18 cellular contexts compared by ENCODE assay signal in the genomic region with DNA sequence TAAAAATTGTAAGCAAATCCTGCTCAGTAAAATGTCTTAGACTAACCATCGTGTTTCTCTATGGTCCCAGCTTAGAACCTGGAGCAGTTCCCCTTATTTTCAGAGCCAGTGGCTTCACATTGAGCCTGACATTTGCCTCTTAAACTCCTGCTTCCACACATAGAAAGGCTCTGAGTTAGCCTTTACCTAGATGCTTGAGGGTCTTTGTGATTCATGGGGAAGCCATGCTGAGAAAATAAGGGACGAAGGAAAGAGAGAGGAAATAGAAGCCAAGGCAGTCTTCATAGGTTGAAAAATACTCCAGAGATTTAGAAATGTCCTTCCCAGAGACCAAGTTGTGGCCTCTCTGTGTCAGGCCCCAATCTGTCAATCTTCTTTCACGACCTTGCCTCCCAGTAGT. TPM values are rescaled to one million over a fixed set of nuclear protein-coding genes. Genes with fewer than 3 reads are reported as not detected.
"Had no signal": no experiment of that assay in that cellular context is flagged by ENCODE, and none has a peak within 500 bp of the region (broad histone marks: within the 10 kb centered on the region; RNA-seq: fewer than 3 reads in every experiment).

No MANE protein-coding gene starts in this region.

- H3K9me3 ChIP-seq: ascending aorta, breast epithelium, gastrocnemius medialis, heart right ventricle, ovary, thoracic aorta, upper lobe of right lung had no signal

- H3K4me3 ChIP-seq: ascending aorta, breast epithelium, dorsolateral prefrontal cortex, gastrocnemius medialis, heart right ventricle, lung, ovary, thoracic aorta, upper lobe of right lung had no signal

- H3K27ac Mint-ChIP-seq: activated T-helper 17 cell treated with anti-CD3 and anti-CD28 coated beads, Interleukin-2, amount 50 U/mL, for 72 hours; T-helper 2 cell treated with Interferon-gamma antibody and Interleukin-4, amounts not matched to agents 5 μg/mL and 100 μg/mL, for 36 hours had no signal

- DNase-seq: activated CD4-positive, CD25-positive, alpha-beta regulatory T cell treated with anti-CD3 and anti-CD28 coated beads, Interleukin-2, amount 50 U/mL, for 72 hours; activated naive CD4-positive, alpha-beta T cell treated with Interleukin-2 at 50 U/mL for 16 hours; dorsolateral prefrontal cortex; erythroblast; gastrocnemius medialis; heart right ventricle; left cardiac atrium; ovary; stimulated activated CD4-positive, alpha-beta T cell treated with anti-CD3 and anti-CD28 coated beads, Interleukin-1b, Interleukin-23, amount 100 ng/mL, for 48 hours; upper lobe of right lung had no signal

- H3K4me1 ChIP-seq: breast epithelium had no signal

- H3K36me3 ChIP-seq: ascending aorta, breast epithelium, gastrocnemius medialis, heart right ventricle, ovary, thoracic aorta, upper lobe of right lung had no signal

- ATAC-seq: activated T-helper 17 cell treated with anti-CD3 and anti-CD28 coated beads, Interleukin-2, amount 50 U/mL, for 72 hours; gastrocnemius medialis; heart right ventricle; left cardiac atrium; sciatic nerve; upper lobe of right lung had no signal

- H3K36me3 Mint-ChIP-seq: naive B cell had no signal

- H3K4me3 Mint-ChIP-seq: activated T-helper 17 cell treated with anti-CD3 and anti-CD28 coated beads, Interleukin-2, amount 50 U/mL, for 72 hours; T-helper 2 cell treated with Interferon-gamma antibody and Interleukin-4, amounts not matched to agents 5 μg/mL and 100 μg/mL, for 36 hours had no signal

- H3K9me3 Mint-ChIP-seq: activated T-helper 17 cell treated with anti-CD3 and anti-CD28 coated beads, Interleukin-2, amount 50 U/mL, for 72 hours; naive B cell; T-helper 2 cell treated with Interferon-gamma antibody and Interleukin-4, amounts not matched to agents 5 μg/mL and 100 μg/mL, for 36 hours had no signal

- H3K27me3 Mint-ChIP-seq: activated T-helper 17 cell treated with anti-CD3 and anti-CD28 coated beads, Interleukin-2, amount 50 U/mL, for 72 hours; naive B cell had no signal

- H3K27me3 ChIP-seq: ascending aorta, breast epithelium, dorsolateral prefrontal cortex, gastrocnemius medialis, heart right ventricle, ovary, upper lobe of right lung had no signal

- H3K27ac ChIP-seq: ascending aorta, breast epithelium, dorsolateral prefrontal cortex, gastrocnemius medialis, heart right ventricle, ovary, thoracic aorta, upper lobe of right lung had no signal

RNA-seq across cellular contexts. Expression of a gene that starts 53.6 kb away (rescaled TPM):
- total RNA-seq: ascending aorta had no signal
